Comparison of ENCODE assay signal across 8 cellular contexts in genomic region chr2:113157897-113158753, GRCh38. TPM values are rescaled to one million over a fixed set of nuclear protein-coding genes. Genes with fewer than 3 reads are reported as not detected.
DNase-seq lines count a peak whose midpoint lies in the region; ATAC-seq and TF ChIP-seq lines count a peak whose summit lies in the region.

No MANE protein-coding gene starts in this region.

- peaks cover 30% of the 10 kb centered on the region for H3K4me1 ChIP-seq in CD4-positive, CD25-positive, alpha-beta regulatory T cell (ENCODE audit: control insufficient read depth, insufficient read depth, low read length, poor library complexity, severe bottlenecking)
- H3K4me1 ChIP-seq in mucosa of descending colon (ENCODE audit: low read depth): peaks cover 18% of the 10 kb centered on the region

- CTCF ChIA-PET in MCF 10A (lab: Yijun Ruan, JAX): interaction anchor here (0.8 to 2.1 kb wide), 5 partner anchors 9 to 232 kb away, joined by 3 to 16 read pairs (median 4); no protein-coding TSS in a partner anchor

- peak overlapping the region; percentile 91 to 95 (median 93) for H3K27ac Mint-ChIP-seq in CD4-positive, CD25-positive, alpha-beta regulatory T cell
- H3K27ac Mint-ChIP-seq in MCF 10A (ENCODE audit: low read depth, unreplicated experiment): peak overlapping the region; percentile 53

- H3K27me3 Mint-ChIP-seq in CD4-positive, CD25-positive, alpha-beta regulatory T cell: peaks cover 16% of the 10 kb centered on the region
- no peaks in the 10 kb centered on the region for H3K27me3 Mint-ChIP-seq in MCF 10A (ENCODE audit: insufficient read depth, unreplicated experiment)

- no peaks in the 10 kb centered on the region for H3K9me3 ChIP-seq in CD4-positive, CD25-positive, alpha-beta regulatory T cell (ENCODE audit: control insufficient read depth in 2 of 2, low read length in 2 of 2)
- no peaks in the 10 kb centered on the region for H3K9me3 ChIP-seq in mucosa of descending colon

- no peaks in the 10 kb centered on the region for H3K9me3 Mint-ChIP-seq in CD4-positive, CD25-positive, alpha-beta regulatory T cell
- H3K9me3 Mint-ChIP-seq in MCF 10A (ENCODE audit: unreplicated experiment): no peaks in the 10 kb centered on the region

- no peaks in the 10 kb centered on the region for H3K36me3 ChIP-seq in CD4-positive, CD25-positive, alpha-beta regulatory T cell (ENCODE audit: control insufficient read depth, insufficient read depth, low read length)
- no peaks in the 10 kb centered on the region for H3K36me3 ChIP-seq in mucosa of descending colon (ENCODE audit: low read depth)

- no TSS peak for BruUV-seq in MCF 10A (replicated peaks; lab: Mats Ljungman, UMichigan)

- TF ChIP-seq CTCF in MCF 10A (IDR thresholded peaks at IDR 0.05; ENCODE audit: unreplicated experiment) (no peak), mucosa of descending colon (IDR thresholded peaks at IDR 0.05) (no peak)

- peak overlapping the region; percentile 79 to 96 (median 91) for H3K4me3 Mint-ChIP-seq in CD4-positive, CD25-positive, alpha-beta regulatory T cell
- H3K4me3 Mint-ChIP-seq in MCF 10A (ENCODE audit: unreplicated experiment): peak overlapping the region; percentile 72

- no peaks in the 10 kb centered on the region for H3K36me3 Mint-ChIP-seq in CD4-positive, CD25-positive, alpha-beta regulatory T cell
- no peaks in the 10 kb centered on the region for H3K36me3 Mint-ChIP-seq in MCF 10A (ENCODE audit: insufficient read depth, unreplicated experiment)

- H3K4me3 ChIP-seq in CD4-positive, CD25-positive, alpha-beta regulatory T cell (ENCODE audit: low read depth, low read length): peak overlapping the region; percentile 63
- H3K4me3 ChIP-seq in mucosa of descending colon: peak overlapping the region; percentile 44

- ATAC-seq in CD4-positive, CD25-positive, alpha-beta regulatory T cell (ENCODE audit: low read depth in 2 of 2): peak; percentile 44 to 50
- peak; percentile 73 for ATAC-seq in mucosa of descending colon
- no peak for ATAC-seq in GM19395 (IDR thresholded peaks at IDR 0.05; ENCODE audit: unreplicated experiment)

- no peak for DNase-seq in CD4-positive, CD25-positive, alpha-beta regulatory T cell
- DNase-seq in HT1080 (ENCODE audit: low read depth) (peak; percentile 82), MCF 10A (ENCODE audit: unreplicated experiment) (peak; percentile 67), mucosa of descending colon (peak in 1 of 3 donors; percentile 6), DMS153 (lab: John Stamatoyannopoulos, UW) (no peak), NCI-H2081 (lab: John Stamatoyannopoulos, UW) (no peak), SK-N-DZ (ENCODE audit: low spot score) (no peak)

- intact Hi-C loops in MCF 10A (cut with micrococcal nuclease) (loop anchor here (2.0 kb wide), 1 partner anchor 19 kb away; no protein-coding TSS in a partner anchor), mucosa of descending colon (cut with DNase I, micrococcal nuclease) (no loop called here)

- POLR2A ChIA-PET in MCF 10A (lab: Yijun Ruan, JAX): interaction anchor here (1.2 to 1.5 kb wide), 2 partner anchors 16 to 40 kb away, joined by 3 read pairs; no protein-coding TSS in a partner anchor

- no peak overlapping the region for H3K27ac ChIP-seq in CD4-positive, CD25-positive, alpha-beta regulatory T cell (ENCODE audit: insufficient read depth, low read length, poor library complexity, severe bottlenecking)

- H3K27me3 ChIP-seq in CD4-positive, CD25-positive, alpha-beta regulatory T cell (ENCODE audit: control insufficient read depth, insufficient read depth, low read length): peaks cover 2% of the 10 kb centered on the region

- H3K4me1 Mint-ChIP-seq in CD4-positive, CD25-positive, alpha-beta regulatory T cell: peaks cover 18 to 37% (median 26%) of the 10 kb centered on the region in 4 donors
- peaks cover 16% of the 10 kb centered on the region for H3K4me1 Mint-ChIP-seq in MCF 10A (ENCODE audit: insufficient read depth, unreplicated experiment)

RNA-seq across cellular contexts. Expression of gene PSD4, which starts 15.6 kb away (rescaled TPM):
- total RNA-seq in CD4-positive, CD25-positive, alpha-beta regulatory T cell: 124 TPM
- polyA plus RNA-seq in CD4-positive, CD25-positive, alpha-beta regulatory T cell: 10 to 100 TPM; 18.1 to 26.3 (median 20.7) TPM
- total RNA-seq in HT1080 (2014; rRNA removed; shearing (Covaris generic)): 41.6 and 44.5 TPM in 2 replicates
- 8.3 and 8.4 TPM in 2 replicates for polyA plus RNA-seq in HT1080 (2015; cell fraction: cytosol; rRNA removed)
- 29.0 and 32.7 TPM in 2 replicates for polyA plus RNA-seq in HT1080 (2015; cell fraction: nucleus; rRNA removed)
- total RNA-seq in MCF 10A (2022): 9.6 and 13.2 TPM in 2 replicates
- total RNA-seq in mucosa of descending colon: 10 to 100 TPM; 40.8 to 91.3 (median 64.4) TPM
- polyA plus RNA-seq in SK-N-DZ (2014; cell fraction: cytosol; rRNA removed): not detected in 2 replicates
- not detected in 2 replicates for polyA plus RNA-seq in SK-N-DZ (2014; cell fraction: nucleus; rRNA removed)

RNA-seq across cellular contexts. Expression of gene IL1RN, which starts 30.7 kb away (rescaled TPM):
- not detected for total RNA-seq in CD4-positive, CD25-positive, alpha-beta regulatory T cell
- polyA plus RNA-seq in CD4-positive, CD25-positive, alpha-beta regulatory T cell: under 1 TPM in 2 of 4 donors, not detected in 2; 0.23 to 0.59 TPM
- 0.10 TPM in 1 of 2 replicates, not detected in the other for total RNA-seq in HT1080 (2014; rRNA removed; shearing (Covaris generic))
- not detected in 2 replicates for polyA plus RNA-seq in HT1080 (2015; cell fraction: cytosol; rRNA removed)
- not detected in 2 replicates for polyA plus RNA-seq in HT1080 (2015; cell fraction: nucleus; rRNA removed)
- 0.39 TPM in 1 of 2 replicates, not detected in the other for total RNA-seq in MCF 10A (2022)
- 10 to 100 TPM in 1 of 3 donors, under 1 TPM in 2; 0.17 to 11.9 (median 0.76) TPM for total RNA-seq in mucosa of descending colon
- not detected in 2 replicates for polyA plus RNA-seq in SK-N-DZ (2014; cell fraction: cytosol; rRNA removed)
- polyA plus RNA-seq in SK-N-DZ (2014; cell fraction: nucleus; rRNA removed): not detected in 2 replicates

Comparison
In these comparisons a context has a peak if more than half of its experiments do, and no peak if none do; other contexts are left out.
1. DNase-seq: peak in HT1080 (single experiment) and MCF 10A (single experiment); none in CD4-positive, CD25-positive, alpha-beta regulatory T cell (0 of 3), DMS153 (single experiment), NCI-H2081 (0 of 2) and SK-N-DZ (single experiment).